15 cellular contexts compared by ENCODE assay signal in the genomic region with DNA sequence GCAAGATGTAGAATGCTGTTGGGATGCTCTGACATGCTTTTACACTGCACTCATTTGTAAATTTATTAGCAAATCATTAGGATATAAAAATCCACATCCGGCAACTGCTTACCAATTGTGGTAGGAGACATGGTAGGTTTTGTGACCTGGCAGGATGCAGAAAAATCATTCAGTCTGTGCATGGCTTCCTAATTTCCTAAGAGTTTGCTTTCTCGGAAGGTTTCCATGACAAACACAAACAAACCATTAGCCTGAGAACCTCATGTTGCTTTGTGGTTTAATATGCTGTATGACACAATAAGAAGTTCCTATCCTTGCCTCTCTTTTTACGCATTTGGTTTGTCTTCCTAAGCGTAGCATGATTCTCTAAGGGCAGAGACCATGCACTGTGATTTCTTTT. TPM values are rescaled to one million over a fixed set of nuclear protein-coding genes. Genes with fewer than 3 reads are reported as not detected.
DNase-seq lines count a peak whose midpoint lies in the region; ATAC-seq and TF ChIP-seq lines count a peak whose summit lies in the region.
"Had no signal": no experiment of that assay in that cellular context is flagged by ENCODE, and none has a peak within 500 bp of the region (broad histone marks: within the 10 kb centered on the region; RNA-seq: fewer than 3 reads in every experiment).

No MANE protein-coding gene starts in this region.

- 33% methylated on average over 4 of the region's 4 CpGs for WGBS in right lobe of liver (ENCODE audit: insufficient coverage, low coverage, low lambda C conversion rate, missing lambda C conversion rate)

- no peaks in the 10 kb centered on the region for H3K9me3 ChIP-seq in right lobe of liver

- intact Hi-C loops in right lobe of liver (cut with DNase I) (no loop called here), sciatic nerve (cut with DNase I) (no loop called here)
- intact Hi-C loops in activated naive CD4-positive, alpha-beta T cell treated with anti-CD3 and anti-CD28 coated beads for 36 hours (cut with micrococcal nuclease) = no loop called here

- no peak overlapping the region for H3K27ac ChIP-seq in right lobe of liver
- H3K27ac ChIP-seq: C4-2B had no signal

- no peaks in the 10 kb centered on the region for H3K4me1 ChIP-seq in right lobe of liver

- no peak for TF ChIP-seq POLR2A in right lobe of liver (IDR thresholded peaks at IDR 0.05)

- H3K4me3 ChIP-seq in right lobe of liver = no peak overlapping the region

- in situ Hi-C loops in Caki2 (cut with HindIII; ENCODE audit: low pct_unique_long_range_greater_than_20kb, low sequenced_read_pairs) = no loop called here

- H3K27me3 Mint-ChIP-seq in HFFc6 (ENCODE audit: insufficient read depth) = peaks cover 7% of the 10 kb centered on the region
- H3K27me3 Mint-ChIP-seq in activated naive CD4-positive, alpha-beta T cell treated with anti-CD3 and anti-CD28 coated beads for 36 hours (ENCODE audit: low read depth) = peaks cover 7% of the 10 kb centered on the region

- H3K4me1 Mint-ChIP-seq in HFFc6 (ENCODE audit: low read depth) = peaks cover 13% of the 10 kb centered on the region
- H3K4me1 Mint-ChIP-seq in activated naive CD4-positive, alpha-beta T cell treated with anti-CD3 and anti-CD28 coated beads for 36 hours (ENCODE audit: low read depth) = peaks cover 12% of the 10 kb centered on the region

- no peaks in the 10 kb centered on the region for H3K36me3 ChIP-seq in right lobe of liver

- H3K9me3 Mint-ChIP-seq in HFFc6 = no peaks in the 10 kb centered on the region
- H3K9me3 Mint-ChIP-seq in activated naive CD4-positive, alpha-beta T cell treated with anti-CD3 and anti-CD28 coated beads for 36 hours = no peaks in the 10 kb centered on the region
- H3K9me3 Mint-ChIP-seq: activated T-cell treated with anti-CD3 and anti-CD28 coated beads, Interleukin-2, amount 50 U/mL, for 24 hours had no signal

- ATAC-seq in right lobe of liver = peak in 3 of 4 donors; percentile 70 to 85 (median 85)
- no peak for ATAC-seq in sciatic nerve

- no peak overlapping the region for H3K4me3 Mint-ChIP-seq in HFFc6
- H3K4me3 Mint-ChIP-seq in activated naive CD4-positive, alpha-beta T cell treated with anti-CD3 and anti-CD28 coated beads for 36 hours = no peak overlapping the region
- H3K4me3 Mint-ChIP-seq: activated naive CD8-positive, alpha-beta T cell treated with anti-CD3 and anti-CD28 coated beads, Interleukin-2, amount 10 ng/mL, durations not matched to agents 7 days and 5 days; activated T-cell treated with anti-CD3 and anti-CD28 coated beads, Interleukin-2, amount 50 U/mL, for 24 hours had no signal

- no peaks in the 10 kb centered on the region for H3K36me3 Mint-ChIP-seq in HFFc6 (ENCODE audit: low read depth)
- H3K36me3 Mint-ChIP-seq in activated naive CD4-positive, alpha-beta T cell treated with anti-CD3 and anti-CD28 coated beads for 36 hours (ENCODE audit: low read depth) = no peaks in the 10 kb centered on the region

- H3K27me3 ChIP-seq in right lobe of liver = no peaks in the 10 kb centered on the region

- no peak overlapping the region; the same call in 1 of the 2 replicates for H3K27ac Mint-ChIP-seq in HFFc6
- no peak overlapping the region for H3K27ac Mint-ChIP-seq in activated naive CD4-positive, alpha-beta T cell treated with anti-CD3 and anti-CD28 coated beads for 36 hours
- H3K27ac Mint-ChIP-seq: activated naive CD8-positive, alpha-beta T cell treated with anti-CD3 and anti-CD28 coated beads, Interleukin-2, amount 10 ng/mL, durations not matched to agents 7 days and 5 days; activated T-cell treated with anti-CD3 and anti-CD28 coated beads, Interleukin-2, amount 50 U/mL, for 24 hours had no signal

- CTCF ChIA-PET in activated naive CD4-positive, alpha-beta T cell treated with anti-CD3 and anti-CD28 coated beads for 36 hours (lab: Charles Lee) = interaction anchor here (1.1 kb wide), 1 partner anchor 41 kb away, joined by 3 read pairs; a partner anchor contains a TSS

- DNase-seq in Caki2 (ENCODE audit: low read depth) (peak; percentile 46), HFFc6 (peak; percentile 81), amniotic epithelial cell (ENCODE audit: low read depth) (peak; percentile 51), right lobe of liver (no peak), amygdala (lab: John Stamatoyannopoulos, UW) (no peak), sciatic nerve (ENCODE audit: low spot score) (no peak), OCI-M2 (lab: John Stamatoyannopoulos, UW; ENCODE audit: unreplicated experiment) (no peak)
- DNase-seq in activated naive CD4-positive, alpha-beta T cell treated with anti-CD3 and anti-CD28 coated beads for 36 hours = no peak
- DNase-seq: activated CD4-positive, alpha-beta T cell treated with anti-CD3 and anti-CD28 coated beads, Interleukin-2, amount 50 U/mL, for 4 hours; activated naive CD8-positive, alpha-beta T cell treated with anti-CD3 and anti-CD28 coated beads, Interleukin-2, amount 10 ng/mL, durations not matched to agents 7 days and 5 days; activated T-cell treated with anti-CD3 and anti-CD28 coated beads, Interleukin-2, amount 50 U/mL, for 24 hours; cerebellar nuclear complex; KBM-7; midbrain had no signal

- no peak for TF ChIP-seq CTCF in HFFc6 (IDR thresholded peaks at IDR 0.05)
- no peak for TF ChIP-seq CTCF in right lobe of liver (IDR thresholded peaks at IDR 0.05)

RNA-seq across cellular contexts. Expression of a gene that starts 14.7 kb away (rescaled TPM):
- 75.3 and 78.3 TPM in 2 replicates for total RNA-seq in Caki2 (2014; rRNA removed; shearing (Covaris generic); ENCODE audit: low replicate concordance)
- total RNA-seq in HFFc6 (2021; fragmentation: NEBNext Ultra II Directional; extraction: Animal tissue kit (Norgen Biotek cat#: 25700)) = 10 to 100 TPM; 33.1 to 37.8 (median 36.1) TPM
- 10 to 100 TPM; 25.1 to 34.5 (median 31.7) TPM for total RNA-seq in right lobe of liver
- 69.7 TPM for total RNA-seq in sciatic nerve
- total RNA-seq in activated naive CD4-positive, alpha-beta T cell treated with anti-CD3 and anti-CD28 coated beads for 36 hours = 10 to 100 TPM; 25.2 to 33.8 TPM

RNA-seq across cellular contexts. Expression of a gene that starts 41.9 kb away (rescaled TPM):
- 9.0 and 16.0 TPM in 2 replicates for total RNA-seq in Caki2 (2014; rRNA removed; shearing (Covaris generic); ENCODE audit: low replicate concordance)
- total RNA-seq in HFFc6 (2021; fragmentation: NEBNext Ultra II Directional; extraction: Animal tissue kit (Norgen Biotek cat#: 25700)) = 10 to 100 TPM; 13.1 to 21.1 (median 14.9) TPM
- total RNA-seq in right lobe of liver (10 to 100 TPM in 1 of 6 experiments, 1 to 10 TPM in 5; 6.1 to 10.2 (median 8.1) TPM), sciatic nerve (19.3 TPM)
- total RNA-seq in activated naive CD4-positive, alpha-beta T cell treated with anti-CD3 and anti-CD28 coated beads for 36 hours = 10 to 100 TPM; 26.0 to 28.3 TPM

Comparison
In these comparisons a context has a peak if more than half of its experiments do, and no peak if none do; other contexts are left out.
1. DNase-seq: peak in Caki2 (single experiment), HFFc6 (single experiment) and amniotic epithelial cell (single experiment); none in right lobe of liver (0 of 3), amygdala (0 of 56), sciatic nerve (single experiment), activated naive CD4-positive, alpha-beta T cell treated with anti-CD3 and anti-CD28 coated beads for 36 hours (single experiment) and OCI-M2 (single experiment).